28 cellular contexts compared by ENCODE assay signal in the genomic region with DNA sequence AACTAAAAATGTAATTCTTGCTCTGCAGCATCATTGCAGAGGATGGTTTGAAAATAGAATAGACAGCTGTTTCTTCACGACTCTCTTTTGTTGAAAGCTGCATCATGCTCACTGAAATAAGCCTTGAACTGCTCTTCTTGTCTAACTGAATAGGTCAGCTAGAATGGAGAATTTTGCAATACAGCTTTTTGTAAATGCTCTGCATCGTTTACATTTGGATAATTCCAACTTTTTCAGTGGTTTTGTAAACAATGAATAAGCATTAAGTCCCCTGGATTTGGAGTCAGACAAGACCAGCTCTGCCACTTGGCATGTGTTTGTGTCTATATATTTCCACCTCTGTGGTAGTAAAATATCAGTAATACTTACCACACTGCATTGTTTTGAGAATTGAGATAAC.
DNase-seq lines count a peak whose midpoint lies in the region; ATAC-seq and TF ChIP-seq lines count a peak whose summit lies in the region.
"Had no signal": no experiment of that assay in that cellular context is flagged by ENCODE, and none has a peak within 500 bp of the region (broad histone marks: within the 10 kb centered on the region; RNA-seq: fewer than 3 reads in every experiment).

No MANE protein-coding gene starts in this region.

- H3K9me3 ChIP-seq in AG04450 (ENCODE audit: control insufficient read depth, insufficient read depth, low read length) (no peaks in the 10 kb centered on the region), fibroblast of lung (ENCODE audit: control insufficient read depth, insufficient read depth, low read depth, low read length) (no peaks in the 10 kb centered on the region)
- H3K9me3 ChIP-seq: psoas muscle, uterus had no signal

- no peak overlapping the region for H3K4me3 ChIP-seq in AG04450 (ENCODE audit: low read depth, low read length)
- H3K4me3 ChIP-seq in fibroblast of lung (replicated peaks in 1 of 4; ENCODE audit: control extremely low read depth in 1 of 4, insufficient read depth in 1 of 4, low read depth in 3 of 4, low read length in 4 of 4), result no peak overlapping the region
- H3K4me3 ChIP-seq: BLaER1, heart left ventricle, psoas muscle, uterus had no signal

- H3K4me1 ChIP-seq in fibroblast of lung (ENCODE audit: control insufficient read depth, extremely low read depth, insufficient read depth, low read length), result no peaks in the 10 kb centered on the region
- H3K4me1 ChIP-seq: BLaER1, foreskin keratinocyte, psoas muscle, uterus had no signal

- H3K9ac ChIP-seq in fibroblast of lung (ENCODE audit: insufficient read depth, low read length), result no peak overlapping the region
- H3K9ac ChIP-seq: BLaER1 had no signal

- H2AFZ ChIP-seq in fibroblast of lung (ENCODE audit: low read length), result no peak overlapping the region

- TF ChIP-seq CTCF in AG04450 (IDR thresholded peaks at IDR 0.05; ENCODE audit: low read depth, low read length), result no peak
- no peak for TF ChIP-seq CTCF in fibroblast of lung (conservative IDR thresholded peaks at IDR 0.05 in 1 of 2, IDR thresholded peaks at IDR 0.05 in 1 of 2; ENCODE audit: low read depth in 1 of 2, low read length in 2 of 2)

- CTCF ChIA-PET in AG04450 (lab: Charles Lee), result interaction anchor here (0.6 to 3.3 kb wide), 5 partner anchors 13 to 204 kb away, joined by 3 to 17 read pairs (median 4); no protein-coding TSS in a partner anchor

- no peaks in the 10 kb centered on the region for H4K20me1 ChIP-seq in fibroblast of lung (ENCODE audit: control insufficient read depth, extremely low read depth, insufficient read depth, low read length)
- H4K20me1 ChIP-seq: BLaER1 had no signal

- no peak overlapping the region for H3K4me2 ChIP-seq in fibroblast of lung (ENCODE audit: extremely low read depth, insufficient read depth, low read length)
- H3K4me2 ChIP-seq: BLaER1 had no signal

- H3K9me3 Mint-ChIP-seq in naive thymus-derived CD8-positive, alpha-beta T cell, result peaks cover 0 to 29% (median 16%) of the 10 kb centered on the region in 9 donors

- H3K27me3 ChIP-seq in AG04450 (ENCODE audit: control insufficient read depth, insufficient read depth, low read length) (no peaks in the 10 kb centered on the region), fibroblast of lung (ENCODE audit: control insufficient read depth, insufficient read depth, low read length) (no peaks in the 10 kb centered on the region)
- H3K27me3 ChIP-seq: BLaER1, heart left ventricle, uterus had no signal

- H3K4me1 Mint-ChIP-seq in naive thymus-derived CD8-positive, alpha-beta T cell, result no peaks in the 10 kb centered on the region
- H3K4me1 Mint-ChIP-seq: activated naive CD4-positive, alpha-beta T cell treated with anti-CD3 and anti-CD28 coated beads, Interleukin-2, amount 50 U/mL, for 24 hours; memory B cell had no signal

- no peak overlapping the region for H3K27ac ChIP-seq in AG04450 (ENCODE audit: low read depth, low read length)
- H3K27ac ChIP-seq in fibroblast of lung (ENCODE audit: insufficient read depth, low read length), result no peak overlapping the region
- H3K27ac ChIP-seq: BLaER1, foreskin keratinocyte, psoas muscle had no signal

- H3K79me2 ChIP-seq in fibroblast of lung (ENCODE audit: control insufficient read depth, insufficient read depth, low read length), result no peaks in the 10 kb centered on the region

- no peak overlapping the region for H3K4me3 Mint-ChIP-seq in naive thymus-derived CD8-positive, alpha-beta T cell
- H3K4me3 Mint-ChIP-seq: activated CD4-positive, alpha-beta memory T cell treated with anti-CD3 and anti-CD28 coated beads for 36 hours; activated naive CD4-positive, alpha-beta T cell treated with anti-CD3 and anti-CD28 coated beads, Interleukin-2, amount 50 U/mL, for 24 hours; dendritic cell treated with granulocyte-macrophage colony-stimulating factor and Interleukin-4, amounts not matched to agents 40 ng/mL and 50 ng/mL, for 4 days; memory B cell; stimulated activated naive CD8-positive, alpha-beta T cell treated with anti-CD3 and anti-CD28 coated beads, Interleukin-15, Interleukin-2, amounts not matched to agents 100 ng/mL and 50 ng/mL, for 24 hours had no signal

- no peaks in the 10 kb centered on the region for H3K36me3 ChIP-seq in fibroblast of lung (ENCODE audit: control insufficient read depth, insufficient read depth, low read length)
- H3K36me3 ChIP-seq: BLaER1, heart left ventricle, uterus had no signal

- H3K27me3 Mint-ChIP-seq in naive thymus-derived CD8-positive, alpha-beta T cell, result peaks cover 1 to 9% (median 4%) of the 10 kb centered on the region in 5 donors
- H3K27me3 Mint-ChIP-seq: activated CD4-positive, alpha-beta memory T cell treated with anti-CD3 and anti-CD28 coated beads for 36 hours; dendritic cell treated with granulocyte-macrophage colony-stimulating factor and Interleukin-4, amounts not matched to agents 40 ng/mL and 50 ng/mL, for 4 days; memory B cell; stimulated activated naive CD8-positive, alpha-beta T cell treated with anti-CD3 and anti-CD28 coated beads, Interleukin-15, Interleukin-2, amounts not matched to agents 100 ng/mL and 50 ng/mL, for 24 hours had no signal

- ATAC-seq in naive thymus-derived CD8-positive, alpha-beta T cell, result no peak
- ATAC-seq: activated CD4-positive, CD25-positive, alpha-beta regulatory T cell treated with anti-CD3 and anti-CD28 coated beads, Interleukin-2, amount 50 U/mL, for 24 hours; foreskin keratinocyte; HCT116; heart left ventricle; left colon; psoas muscle had no signal

- no peak overlapping the region for H3K27ac Mint-ChIP-seq in naive thymus-derived CD8-positive, alpha-beta T cell
- H3K27ac Mint-ChIP-seq: activated CD4-positive, alpha-beta memory T cell treated with anti-CD3 and anti-CD28 coated beads for 36 hours; activated naive CD4-positive, alpha-beta T cell treated with anti-CD3 and anti-CD28 coated beads, Interleukin-2, amount 50 U/mL, for 24 hours; dendritic cell treated with granulocyte-macrophage colony-stimulating factor and Interleukin-4, amounts not matched to agents 40 ng/mL and 50 ng/mL, for 4 days; memory B cell; stimulated activated naive CD8-positive, alpha-beta T cell treated with anti-CD3 and anti-CD28 coated beads, Interleukin-15, Interleukin-2, amounts not matched to agents 100 ng/mL and 50 ng/mL, for 24 hours had no signal

- DNase-seq in AG04450 (ENCODE audit: low read depth, low spot score) (peak; percentile 46), LHCN-M2 (ENCODE audit: low read depth) (peak; percentile 42), fibroblast of lung (ENCODE audit: low read depth in 2 of 2) (peak; percentile 10 to 87), myocyte (ENCODE audit: low read depth) (peak; percentile 60), D341Med (ENCODE audit: low spot score) (no peak), RPMI8226 (no peak)
- no peak for DNase-seq in activated CD4-positive, alpha-beta T cell treated with anti-CD3 and anti-CD28 coated beads for 4 hours
- DNase-seq in naive thymus-derived CD8-positive, alpha-beta T cell, result no peak
- DNase-seq: activated CD4-positive, alpha-beta memory T cell treated with anti-CD3 and anti-CD28 coated beads for 36 hours; activated CD8-positive, alpha-beta memory T cell treated with anti-CD3 and anti-CD28 coated beads, Interleukin-2, amount 50 U/mL, for 48 hours; aorta; foreskin keratinocyte; heart left ventricle; KBM-7; left colon; NCI-H1417; NCI-H2081 treated with DMSO at 0.1 percent for 48 hours; NCI-H82; nucleus accumbens; psoas muscle; uterus had no signal

- H3K36me3 Mint-ChIP-seq in naive thymus-derived CD8-positive, alpha-beta T cell, result peaks cover 0 to 7% (median 3%) of the 10 kb centered on the region in 3 donors
- H3K36me3 Mint-ChIP-seq: activated CD4-positive, alpha-beta memory T cell treated with anti-CD3 and anti-CD28 coated beads for 36 hours; activated naive CD4-positive, alpha-beta T cell treated with anti-CD3 and anti-CD28 coated beads, Interleukin-2, amount 50 U/mL, for 24 hours had no signal

- POLR2A ChIA-PET in AG04450 (lab: Yijun Ruan, JAX), result interaction anchor here (1.5 kb wide), 1 partner anchor 16 kb away, joined by 8 read pairs; no protein-coding TSS in a partner anchor
- POLR2A ChIA-PET in naive thymus-derived CD8-positive, alpha-beta T cell (lab: Charles Lee), result no interaction called here

Comparison
In these comparisons a context has a peak if more than half of its experiments do, and no peak if none do; other contexts are left out.
1. DNase-seq: peak in AG04450 (single experiment), LHCN-M2 (single experiment), fibroblast of lung (2 of 2) and myocyte (single experiment); none in activated CD4-positive, alpha-beta T cell treated with anti-CD3 and anti-CD28 coated beads for 4 hours (0 of 2), naive thymus-derived CD8-positive, alpha-beta T cell (0 of 10), D341Med (single experiment) and RPMI8226 (single experiment).